In genomic region chr9:95276395-95276954, GRCh38 we compare ENCODE assay signal across 26 cellular contexts. TPM values are rescaled to one million over a fixed set of nuclear protein-coding genes. Genes with fewer than 3 reads are reported as not detected.
DNase-seq lines count a peak whose midpoint lies in the region; ATAC-seq, FAIRE-seq and TF ChIP-seq lines count a peak whose summit lies in the region.
"Had no signal": no experiment of that assay in that cellular context is flagged by ENCODE, and none has a peak within 500 bp of the region (broad histone marks: within the 10 kb centered on the region; RNA-seq: fewer than 3 reads in every experiment).

No MANE protein-coding gene starts in this region.

- no peak for DNase-seq in activated T-cell treated with anti-CD3 and anti-CD28 coated beads, Interleukin-2, amount 50 U/mL, for 24 hours
- DNase-seq in activated T-cell treated with anti-CD3 and anti-CD28 coated beads for 4 hours, result no peak
- DNase-seq in CD4-positive, CD25-positive, alpha-beta regulatory T cell, result peak in 2 of 3 donors; percentile 3 to 12
- DNase-seq in H54 (ENCODE audit: insufficient read length, low spot score), result no peak
- peak in 5 of 9 donors; percentile 1 to 27 (median 8) for DNase-seq in naive thymus-derived CD4-positive, alpha-beta T cell
- no peak for DNase-seq in stimulated activated CD4-positive, alpha-beta T cell treated with anti-CD3 and anti-CD28 coated beads, Interleukin-2, amount 100 ng/mL, for 24 hours
- no peak for DNase-seq in GDM1 (lab: John Stamatoyannopoulos, UW)
- DNase-seq: AML-193; Caco-2; CD8-positive, alpha-beta T cell; HFFc6; KG1; MM.1S; NCI-H2029 treated with DMSO at 0.1 percent for 48 hours; NCI-H446 treated with DMSO at 0.1 percent for 48 hours; NCI-H526; NCI-H82; NK-92 treated with Interleukin-12 subunit alpha and Interleukin-12 subunit beta, amount 100 ng/mL, for 24 hours; PC-3 had no signal

- peaks cover 6% of the 10 kb centered on the region for H3K36me3 Mint-ChIP-seq in activated T-cell treated with anti-CD3 and anti-CD28 coated beads, Interleukin-2, amount 50 U/mL, for 24 hours (ENCODE audit: low read depth)
- H3K36me3 Mint-ChIP-seq in CD4-positive, CD25-positive, alpha-beta regulatory T cell, result peaks cover 10% of the 10 kb centered on the region
- H3K36me3 Mint-ChIP-seq in naive thymus-derived CD4-positive, alpha-beta T cell, result peaks cover 7 to 30% (median 8%) of the 10 kb centered on the region in 5 donors

- intact Hi-C loops in naive thymus-derived CD4-positive, alpha-beta T cell (cut with micrococcal nuclease), result no loop called here

- H3K27ac ChIP-seq in CD4-positive, CD25-positive, alpha-beta regulatory T cell (ENCODE audit: insufficient read depth, low read length, poor library complexity, severe bottlenecking), result no peak overlapping the region
- H3K27ac ChIP-seq in naive thymus-derived CD4-positive, alpha-beta T cell (ENCODE audit: low read depth, low read length), result no peak overlapping the region
- H3K27ac ChIP-seq: A549; BLaER1 treated with 17β-estradiol and CSF1 and Interleukin-3, amounts not matched to agents 10 nM and 100 nM had no signal

- H3K4me3 Mint-ChIP-seq in activated T-cell treated with anti-CD3 and anti-CD28 coated beads, Interleukin-2, amount 50 U/mL, for 24 hours, result no peak overlapping the region
- peak overlapping the region in 2 of 4 donors; percentile 32 to 46 for H3K4me3 Mint-ChIP-seq in CD4-positive, CD25-positive, alpha-beta regulatory T cell
- H3K4me3 Mint-ChIP-seq in naive thymus-derived CD4-positive, alpha-beta T cell, result peak overlapping the region in 8 of 10 donors; percentile 11 to 69 (median 52)
- H3K4me3 Mint-ChIP-seq: CD8-positive, alpha-beta T cell; GM23338; HFFc6 had no signal

- no peaks in the 10 kb centered on the region for H3K27me3 ChIP-seq in CD4-positive, CD25-positive, alpha-beta regulatory T cell (ENCODE audit: control insufficient read depth, insufficient read depth, low read length)
- no peaks in the 10 kb centered on the region for H3K27me3 ChIP-seq in naive thymus-derived CD4-positive, alpha-beta T cell (ENCODE audit: control insufficient read depth in 2 of 2, insufficient read depth in 2 of 2, low read length in 2 of 2)
- H3K27me3 ChIP-seq: BLaER1 treated with 17β-estradiol and CSF1 and Interleukin-3, amounts not matched to agents 10 nM and 100 nM had no signal

- POLR2A ChIA-PET in naive thymus-derived CD4-positive, alpha-beta T cell (lab: Charles Lee), result no interaction called here

- peaks cover 3% of the 10 kb centered on the region for H3K36me3 ChIP-seq in CD4-positive, CD25-positive, alpha-beta regulatory T cell (ENCODE audit: control insufficient read depth, insufficient read depth, low read length)
- no peaks in the 10 kb centered on the region for H3K36me3 ChIP-seq in naive thymus-derived CD4-positive, alpha-beta T cell (ENCODE audit: control insufficient read depth in 2 of 3, insufficient read depth in 3 of 3, low read length in 3 of 3)
- H3K36me3 ChIP-seq: HAP-1 had no signal

- H3K27me3 Mint-ChIP-seq in activated T-cell treated with anti-CD3 and anti-CD28 coated beads, Interleukin-2, amount 50 U/mL, for 24 hours, result no peaks in the 10 kb centered on the region
- H3K27me3 Mint-ChIP-seq in CD4-positive, CD25-positive, alpha-beta regulatory T cell, result no peaks in the 10 kb centered on the region
- H3K27me3 Mint-ChIP-seq in naive thymus-derived CD4-positive, alpha-beta T cell, result peaks cover 0 to 2% (median 0%) of the 10 kb centered on the region in 5 donors

- H3K4me1 ChIP-seq in CD4-positive, CD25-positive, alpha-beta regulatory T cell (ENCODE audit: control insufficient read depth, insufficient read depth, low read length, poor library complexity, severe bottlenecking), result no peaks in the 10 kb centered on the region
- peaks cover 0 to 7% of the 10 kb centered on the region in 2 donors for H3K4me1 ChIP-seq in naive thymus-derived CD4-positive, alpha-beta T cell (ENCODE audit: control insufficient read depth in 2 of 2, insufficient read depth in 2 of 2, low read length in 2 of 2)
- H3K4me1 ChIP-seq: A549, Caco-2, HAP-1 had no signal

- peaks cover 8 to 16% of the 10 kb centered on the region in 2 experiments for H3K9me3 ChIP-seq in CD4-positive, CD25-positive, alpha-beta regulatory T cell (ENCODE audit: control insufficient read depth in 2 of 2, low read length in 2 of 2)
- H3K9me3 ChIP-seq in naive thymus-derived CD4-positive, alpha-beta T cell (ENCODE audit: control insufficient read depth in 2 of 3, low read length in 3 of 3), result peaks cover 0 to 15% (median 7%) of the 10 kb centered on the region in 3 experiments
- H3K9me3 ChIP-seq: HAP-1 had no signal

- FAIRE-seq in H54 (lab: Jason Lieb, UNC), result peak; percentile 79
- FAIRE-seq: A549, G401.6, GM12878, HTR-8/SVneo had no signal

- CTCF ChIA-PET in naive thymus-derived CD4-positive, alpha-beta T cell (lab: Charles Lee), result no interaction called here

- ATAC-seq in CD4-positive, CD25-positive, alpha-beta regulatory T cell (ENCODE audit: low read depth in 2 of 2), result no peak
- ATAC-seq in naive thymus-derived CD4-positive, alpha-beta T cell, result no peak
- ATAC-seq: A549; CD8-positive, alpha-beta T cell; GM12878; GM23338; PC-3 had no signal

- peaks cover 15% of the 10 kb centered on the region for H3K9me3 Mint-ChIP-seq in activated T-cell treated with anti-CD3 and anti-CD28 coated beads, Interleukin-2, amount 50 U/mL, for 24 hours
- H3K9me3 Mint-ChIP-seq in CD4-positive, CD25-positive, alpha-beta regulatory T cell, result peaks cover 0 to 25% (median 10%) of the 10 kb centered on the region in 7 donors
- H3K9me3 Mint-ChIP-seq in naive thymus-derived CD4-positive, alpha-beta T cell, result peaks cover 5 to 23% (median 19%) of the 10 kb centered on the region in 11 donors
- H3K9me3 Mint-ChIP-seq: GM23338 had no signal

- TF ChIP-seq POLR2A in H54 (IDR thresholded peaks at IDR 0.05; ENCODE audit: low read depth, low read length), result no peak

- peaks cover 23% of the 10 kb centered on the region for H3K4me1 Mint-ChIP-seq in activated T-cell treated with anti-CD3 and anti-CD28 coated beads, Interleukin-2, amount 50 U/mL, for 24 hours (ENCODE audit: low read depth)
- H3K4me1 Mint-ChIP-seq in CD4-positive, CD25-positive, alpha-beta regulatory T cell, result peaks cover 0 to 23% (median 8%) of the 10 kb centered on the region in 4 donors
- peaks cover 12 to 50% (median 25%) of the 10 kb centered on the region in 7 donors for H3K4me1 Mint-ChIP-seq in naive thymus-derived CD4-positive, alpha-beta T cell
- H3K4me1 Mint-ChIP-seq: GM23338 had no signal

- H3K4me3 ChIP-seq in CD4-positive, CD25-positive, alpha-beta regulatory T cell (ENCODE audit: low read depth, low read length), result peak overlapping the region; percentile 10
- no peak overlapping the region for H3K4me3 ChIP-seq in naive thymus-derived CD4-positive, alpha-beta T cell (ENCODE audit: low read length)
- H3K4me3 ChIP-seq: A549; BLaER1 treated with 17β-estradiol and CSF1 and Interleukin-3, amounts not matched to agents 10 nM and 100 nM; GM12878; GM23338; HAP-1 had no signal

- H3K27ac Mint-ChIP-seq in activated T-cell treated with anti-CD3 and anti-CD28 coated beads, Interleukin-2, amount 50 U/mL, for 24 hours, result peak overlapping the region; percentile 26
- no peak overlapping the region for H3K27ac Mint-ChIP-seq in CD4-positive, CD25-positive, alpha-beta regulatory T cell
- peak overlapping the region in 3 of 9 donors; percentile 10 to 31 (median 11) for H3K27ac Mint-ChIP-seq in naive thymus-derived CD4-positive, alpha-beta T cell
- H3K27ac Mint-ChIP-seq: CD8-positive, alpha-beta T cell; GM23338; HFFc6 had no signal

RNA-seq across cellular contexts. Expression of gene FANCC, which starts 41.0 kb away (rescaled TPM):
- 7.5 TPM for total RNA-seq in CD4-positive, CD25-positive, alpha-beta regulatory T cell
- polyA plus RNA-seq in CD4-positive, CD25-positive, alpha-beta regulatory T cell, result 1 to 10 TPM; 2.8 to 6.1 (median 4.8) TPM
- 10 to 100 TPM in 2 of 5 experiments, 1 to 10 TPM in 3; 5.7 to 14.6 (median 7.9) TPM for total RNA-seq in naive thymus-derived CD4-positive, alpha-beta T cell
- 1 to 10 TPM; 3.1 to 4.0 TPM for polyA plus RNA-seq in naive thymus-derived CD4-positive, alpha-beta T cell

Comparison
In these comparisons a context has a peak if more than half of its experiments do, and no peak if none do; other contexts are left out.
1. DNase-seq: peak in CD4-positive, CD25-positive, alpha-beta regulatory T cell (2 of 3) and naive thymus-derived CD4-positive, alpha-beta T cell (5 of 9); none in activated T-cell treated with anti-CD3 and anti-CD28 coated beads, Interleukin-2, amount 50 U/mL, for 24 hours (single experiment), activated T-cell treated with anti-CD3 and anti-CD28 coated beads for 4 hours (single experiment), H54 (single experiment), stimulated activated CD4-positive, alpha-beta T cell treated with anti-CD3 and anti-CD28 coated beads, Interleukin-2, amount 100 ng/mL, for 24 hours (0 of 2) and GDM1 (single experiment).